1 cellular context compared by ENCODE assay signal in the genomic region with DNA sequence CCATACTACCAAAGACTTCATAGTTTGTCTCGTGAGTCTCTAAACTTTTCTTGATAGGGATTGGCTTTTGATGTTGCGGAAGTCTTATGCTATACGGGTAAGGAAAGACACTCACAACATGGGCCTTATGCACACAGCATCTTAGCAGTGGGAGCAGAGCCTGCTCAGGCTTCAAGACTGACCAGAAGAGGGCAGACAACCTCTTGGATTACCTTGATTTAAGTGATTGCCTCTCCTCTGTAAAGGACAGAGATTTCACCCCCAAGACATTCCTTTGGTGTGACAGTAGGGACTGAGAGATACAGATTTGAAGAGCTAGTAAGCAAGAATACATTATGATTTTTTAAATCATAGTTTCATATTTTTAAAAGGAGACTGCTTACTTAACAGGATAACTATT.
TF ChIP-seq lines count a peak whose summit lies in the region.

No MANE protein-coding gene starts in this region.

TF ChIP-seq in H1, 55 proteins besides CTCF, POLR2A, EP300 and RAD21 (continued from another document):
- TF ChIP-seq, protein P1, sequence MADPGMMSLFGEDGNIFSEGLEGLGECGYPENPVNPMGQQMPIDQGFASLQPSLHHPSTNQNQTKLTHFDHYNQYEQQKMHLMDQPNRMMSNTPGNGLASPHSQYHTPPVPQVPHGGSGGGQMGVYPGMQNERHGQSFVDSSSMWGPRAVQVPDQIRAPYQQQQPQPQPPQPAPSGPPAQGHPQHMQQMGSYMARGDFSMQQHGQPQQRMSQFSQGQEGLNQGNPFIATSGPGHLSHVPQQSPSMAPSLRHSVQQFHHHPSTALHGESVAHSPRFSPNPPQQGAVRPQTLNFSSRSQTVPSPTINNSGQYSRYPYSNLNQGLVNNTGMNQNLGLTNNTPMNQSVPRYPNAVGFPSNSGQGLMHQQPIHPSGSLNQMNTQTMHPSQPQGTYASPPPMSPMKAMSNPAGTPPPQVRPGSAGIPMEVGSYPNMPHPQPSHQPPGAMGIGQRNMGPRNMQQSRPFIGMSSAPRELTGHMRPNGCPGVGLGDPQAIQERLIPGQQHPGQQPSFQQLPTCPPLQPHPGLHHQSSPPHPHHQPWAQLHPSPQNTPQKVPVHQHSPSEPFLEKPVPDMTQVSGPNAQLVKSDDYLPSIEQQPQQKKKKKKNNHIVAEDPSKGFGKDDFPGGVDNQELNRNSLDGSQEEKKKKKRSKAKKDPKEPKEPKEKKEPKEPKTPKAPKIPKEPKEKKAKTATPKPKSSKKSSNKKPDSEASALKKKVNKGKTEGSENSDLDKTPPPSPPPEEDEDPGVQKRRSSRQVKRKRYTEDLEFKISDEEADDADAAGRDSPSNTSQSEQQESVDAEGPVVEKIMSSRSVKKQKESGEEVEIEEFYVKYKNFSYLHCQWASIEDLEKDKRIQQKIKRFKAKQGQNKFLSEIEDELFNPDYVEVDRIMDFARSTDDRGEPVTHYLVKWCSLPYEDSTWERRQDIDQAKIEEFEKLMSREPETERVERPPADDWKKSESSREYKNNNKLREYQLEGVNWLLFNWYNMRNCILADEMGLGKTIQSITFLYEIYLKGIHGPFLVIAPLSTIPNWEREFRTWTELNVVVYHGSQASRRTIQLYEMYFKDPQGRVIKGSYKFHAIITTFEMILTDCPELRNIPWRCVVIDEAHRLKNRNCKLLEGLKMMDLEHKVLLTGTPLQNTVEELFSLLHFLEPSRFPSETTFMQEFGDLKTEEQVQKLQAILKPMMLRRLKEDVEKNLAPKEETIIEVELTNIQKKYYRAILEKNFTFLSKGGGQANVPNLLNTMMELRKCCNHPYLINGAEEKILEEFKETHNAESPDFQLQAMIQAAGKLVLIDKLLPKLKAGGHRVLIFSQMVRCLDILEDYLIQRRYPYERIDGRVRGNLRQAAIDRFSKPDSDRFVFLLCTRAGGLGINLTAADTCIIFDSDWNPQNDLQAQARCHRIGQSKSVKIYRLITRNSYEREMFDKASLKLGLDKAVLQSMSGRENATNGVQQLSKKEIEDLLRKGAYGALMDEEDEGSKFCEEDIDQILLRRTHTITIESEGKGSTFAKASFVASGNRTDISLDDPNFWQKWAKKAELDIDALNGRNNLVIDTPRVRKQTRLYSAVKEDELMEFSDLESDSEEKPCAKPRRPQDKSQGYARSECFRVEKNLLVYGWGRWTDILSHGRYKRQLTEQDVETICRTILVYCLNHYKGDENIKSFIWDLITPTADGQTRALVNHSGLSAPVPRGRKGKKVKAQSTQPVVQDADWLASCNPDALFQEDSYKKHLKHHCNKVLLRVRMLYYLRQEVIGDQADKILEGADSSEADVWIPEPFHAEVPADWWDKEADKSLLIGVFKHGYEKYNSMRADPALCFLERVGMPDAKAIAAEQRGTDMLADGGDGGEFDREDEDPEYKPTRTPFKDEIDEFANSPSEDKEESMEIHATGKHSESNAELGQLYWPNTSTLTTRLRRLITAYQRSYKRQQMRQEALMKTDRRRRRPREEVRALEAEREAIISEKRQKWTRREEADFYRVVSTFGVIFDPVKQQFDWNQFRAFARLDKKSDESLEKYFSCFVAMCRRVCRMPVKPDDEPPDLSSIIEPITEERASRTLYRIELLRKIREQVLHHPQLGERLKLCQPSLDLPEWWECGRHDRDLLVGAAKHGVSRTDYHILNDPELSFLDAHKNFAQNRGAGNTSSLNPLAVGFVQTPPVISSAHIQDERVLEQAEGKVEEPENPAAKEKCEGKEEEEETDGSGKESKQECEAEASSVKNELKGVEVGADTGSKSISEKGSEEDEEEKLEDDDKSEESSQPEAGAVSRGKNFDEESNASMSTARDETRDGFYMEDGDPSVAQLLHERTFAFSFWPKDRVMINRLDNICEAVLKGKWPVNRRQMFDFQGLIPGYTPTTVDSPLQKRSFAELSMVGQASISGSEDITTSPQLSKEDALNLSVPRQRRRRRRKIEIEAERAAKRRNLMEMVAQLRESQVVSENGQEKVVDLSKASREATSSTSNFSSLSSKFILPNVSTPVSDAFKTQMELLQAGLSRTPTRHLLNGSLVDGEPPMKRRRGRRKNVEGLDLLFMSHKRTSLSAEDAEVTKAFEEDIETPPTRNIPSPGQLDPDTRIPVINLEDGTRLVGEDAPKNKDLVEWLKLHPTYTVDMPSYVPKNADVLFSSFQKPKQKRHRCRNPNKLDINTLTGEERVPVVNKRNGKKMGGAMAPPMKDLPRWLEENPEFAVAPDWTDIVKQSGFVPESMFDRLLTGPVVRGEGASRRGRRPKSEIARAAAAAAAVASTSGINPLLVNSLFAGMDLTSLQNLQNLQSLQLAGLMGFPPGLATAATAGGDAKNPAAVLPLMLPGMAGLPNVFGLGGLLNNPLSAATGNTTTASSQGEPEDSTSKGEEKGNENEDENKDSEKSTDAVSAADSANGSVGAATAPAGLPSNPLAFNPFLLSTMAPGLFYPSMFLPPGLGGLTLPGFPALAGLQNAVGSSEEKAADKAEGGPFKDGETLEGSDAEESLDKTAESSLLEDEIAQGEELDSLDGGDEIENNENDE (IDR thresholded peaks at IDR 0.05; ENCODE audit: insufficient replicate concordance, low read length) = no peak
- TF ChIP-seq YY1 (IDR thresholded peaks at IDR 0.05; ENCODE audit: low read depth, low read length) (no peak), SP2 (IDR thresholded peaks at IDR 0.05; ENCODE audit: low read length) (no peak), JUND (IDR thresholded peaks at IDR 0.05; ENCODE audit: low read length) (no peak), TAF1 (IDR thresholded peaks at IDR 0.05; ENCODE audit: low read depth, low read length) (no peak), KDM1A (IDR thresholded peaks at IDR 0.05; ENCODE audit: borderline replicate concordance, low read length) (no peak), CREB1 (IDR thresholded peaks at IDR 0.05) (no peak), CHD2 (IDR thresholded peaks at IDR 0.05; ENCODE audit: low read length) (no peak), HDAC2 (IDR thresholded peaks at IDR 0.05; ENCODE audit: borderline replicate concordance in 1 of 2, low read depth in 2 of 2, low read length in 2 of 2) (no peak), RBBP5 (IDR thresholded peaks at IDR 0.05; ENCODE audit: borderline replicate concordance, low read depth, low read length) (no peak), RNF2 (IDR thresholded peaks at IDR 0.05; ENCODE audit: borderline replicate concordance, low read depth, low read length, missing control alignments, poor library complexity, severe bottlenecking) (no peak), MAFK (IDR thresholded peaks at IDR 0.05; ENCODE audit: low read depth, low read length) (no peak), SP4 (IDR thresholded peaks at IDR 0.05; ENCODE audit: low read length) (no peak), SUZ12 (IDR thresholded peaks at IDR 0.05; ENCODE audit: low read length) (no peak), TBP (IDR thresholded peaks at IDR 0.05; ENCODE audit: low read depth, low read length) (no peak), EZH2 (IDR thresholded peaks at IDR 0.05; ENCODE audit: low read depth, low read length, severe bottlenecking) (no peak), TCF12 (IDR thresholded peaks at IDR 0.05; ENCODE audit: low read depth, low read length) (no peak)
- TF ChIP-seq, protein P2, sequence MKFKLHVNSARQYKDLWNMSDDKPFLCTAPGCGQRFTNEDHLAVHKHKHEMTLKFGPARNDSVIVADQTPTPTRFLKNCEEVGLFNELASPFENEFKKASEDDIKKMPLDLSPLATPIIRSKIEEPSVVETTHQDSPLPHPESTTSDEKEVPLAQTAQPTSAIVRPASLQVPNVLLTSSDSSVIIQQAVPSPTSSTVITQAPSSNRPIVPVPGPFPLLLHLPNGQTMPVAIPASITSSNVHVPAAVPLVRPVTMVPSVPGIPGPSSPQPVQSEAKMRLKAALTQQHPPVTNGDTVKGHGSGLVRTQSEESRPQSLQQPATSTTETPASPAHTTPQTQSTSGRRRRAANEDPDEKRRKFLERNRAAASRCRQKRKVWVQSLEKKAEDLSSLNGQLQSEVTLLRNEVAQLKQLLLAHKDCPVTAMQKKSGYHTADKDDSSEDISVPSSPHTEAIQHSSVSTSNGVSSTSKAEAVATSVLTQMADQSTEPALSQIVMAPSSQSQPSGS (IDR thresholded peaks at IDR 0.05; ENCODE audit: low read length) = no peak
- TF ChIP-seq, protein P3, sequence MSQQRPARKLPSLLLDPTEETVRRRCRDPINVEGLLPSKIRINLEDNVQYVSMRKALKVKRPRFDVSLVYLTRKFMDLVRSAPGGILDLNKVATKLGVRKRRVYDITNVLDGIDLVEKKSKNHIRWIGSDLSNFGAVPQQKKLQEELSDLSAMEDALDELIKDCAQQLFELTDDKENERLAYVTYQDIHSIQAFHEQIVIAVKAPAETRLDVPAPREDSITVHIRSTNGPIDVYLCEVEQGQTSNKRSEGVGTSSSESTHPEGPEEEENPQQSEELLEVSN (IDR thresholded peaks at IDR 0.05) = no peak
TF ChIP-seq in H1: peak in this region for 0.
